ENCODE assay signal across 9 cellular contexts in the genomic region with DNA sequence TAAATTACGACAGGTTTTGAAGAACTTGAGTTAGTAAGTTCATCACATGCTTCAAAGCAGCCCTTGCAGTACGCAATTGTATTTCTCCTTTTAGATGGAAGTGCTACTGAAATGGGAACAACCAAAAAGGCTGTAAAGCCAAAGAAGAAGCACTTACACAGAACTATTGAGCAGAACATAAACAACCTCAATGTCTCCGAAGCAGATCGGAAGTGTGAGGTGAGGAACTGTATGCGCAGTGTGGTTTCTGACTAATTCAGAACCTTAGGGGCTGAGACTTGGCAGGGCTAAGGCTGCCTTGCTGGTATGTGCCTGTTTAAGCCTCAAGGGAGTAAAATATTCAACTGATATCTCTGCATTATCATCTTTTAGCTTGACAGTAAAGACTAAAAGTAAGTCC. TPM values are rescaled to one million over a fixed set of nuclear protein-coding genes. Genes with fewer than 3 reads are reported as not detected.
DNase-seq lines count a peak whose midpoint lies in the region; ATAC-seq and TF ChIP-seq lines count a peak whose summit lies in the region.
"Had no signal": no experiment of that assay in that cellular context is flagged by ENCODE, and none has a peak within 500 bp of the region (broad histone marks: within the 10 kb centered on the region; RNA-seq: fewer than 3 reads in every experiment).

No MANE protein-coding gene starts in this region.

- no peaks in the 10 kb centered on the region for H3K9me3 ChIP-seq in stomach

- no peaks in the 10 kb centered on the region for H3K9me3 Mint-ChIP-seq in activated naive CD8-positive, alpha-beta T cell (ENCODE audit: low read depth)
- H3K9me3 Mint-ChIP-seq in activated naive CD8-positive, alpha-beta T cell treated with anti-CD3 and anti-CD28 coated beads for 36 hours, result no peaks in the 10 kb centered on the region
- no peaks in the 10 kb centered on the region for H3K9me3 Mint-ChIP-seq in activated naive CD4-positive, alpha-beta T cell treated with anti-CD3 and anti-CD28 coated beads, Interleukin-2, amount 10 ng/mL, durations not matched to agents 7 days and 5 days

- ATAC-seq in HG03378 (IDR thresholded peaks at IDR 0.05; ENCODE audit: unreplicated experiment), result peak; percentile 80

- H3K4me3 Mint-ChIP-seq in activated naive CD8-positive, alpha-beta T cell, result no peak overlapping the region
- no peak overlapping the region for H3K4me3 Mint-ChIP-seq in activated naive CD8-positive, alpha-beta T cell treated with anti-CD3 and anti-CD28 coated beads for 36 hours
- H3K4me3 Mint-ChIP-seq in activated naive CD4-positive, alpha-beta T cell treated with anti-CD3 and anti-CD28 coated beads, Interleukin-2, amount 10 ng/mL, durations not matched to agents 7 days and 5 days, result no peak overlapping the region

- peaks cover 0 to 9% (median 0%) of the 10 kb centered on the region in 4 donors for H3K36me3 ChIP-seq in stomach

- peak overlapping the region; percentile 8 for H3K27ac Mint-ChIP-seq in activated naive CD8-positive, alpha-beta T cell
- H3K27ac Mint-ChIP-seq in activated naive CD8-positive, alpha-beta T cell treated with anti-CD3 and anti-CD28 coated beads for 36 hours, result no peak overlapping the region
- H3K27ac Mint-ChIP-seq in activated naive CD4-positive, alpha-beta T cell treated with anti-CD3 and anti-CD28 coated beads, Interleukin-2, amount 10 ng/mL, durations not matched to agents 7 days and 5 days, result peak overlapping the region; percentile 73

- H3K4me3 ChIP-seq in stomach, result no peak overlapping the region

- peaks cover 26% of the 10 kb centered on the region for H3K4me1 Mint-ChIP-seq in activated naive CD8-positive, alpha-beta T cell (ENCODE audit: low read depth)
- peaks cover 9% of the 10 kb centered on the region for H3K4me1 Mint-ChIP-seq in activated naive CD8-positive, alpha-beta T cell treated with anti-CD3 and anti-CD28 coated beads for 36 hours
- peaks cover 33% of the 10 kb centered on the region for H3K4me1 Mint-ChIP-seq in activated naive CD4-positive, alpha-beta T cell treated with anti-CD3 and anti-CD28 coated beads, Interleukin-2, amount 10 ng/mL, durations not matched to agents 7 days and 5 days

- no peak for TF ChIP-seq EP300 in stomach (IDR thresholded peaks at IDR 0.05)

- no peaks in the 10 kb centered on the region for H3K27me3 ChIP-seq in stomach

- CTCF ChIA-PET in activated naive CD4-positive, alpha-beta T cell treated with anti-CD3 and anti-CD28 coated beads, Interleukin-2, amount 10 ng/mL, durations not matched to agents 7 days and 5 days (lab: Charles Lee), result interaction anchor here (1.6 kb wide), 1 partner anchor 77 kb away, joined by 4 read pairs; no protein-coding TSS in a partner anchor

- no peak for TF ChIP-seq POLR2A in stomach (IDR thresholded peaks at IDR 0.05)

- 79 to 95% (median 90%) methylated on average over 5 of the region's 5 CpGs for WGBS in stomach, 5 donors

- no peaks in the 10 kb centered on the region for H3K27me3 Mint-ChIP-seq in activated naive CD8-positive, alpha-beta T cell
- H3K27me3 Mint-ChIP-seq in activated naive CD8-positive, alpha-beta T cell treated with anti-CD3 and anti-CD28 coated beads for 36 hours, result no peaks in the 10 kb centered on the region
- H3K27me3 Mint-ChIP-seq in activated naive CD4-positive, alpha-beta T cell treated with anti-CD3 and anti-CD28 coated beads, Interleukin-2, amount 10 ng/mL, durations not matched to agents 7 days and 5 days, result no peaks in the 10 kb centered on the region

- no peaks in the 10 kb centered on the region for H3K36me3 Mint-ChIP-seq in activated naive CD8-positive, alpha-beta T cell
- H3K36me3 Mint-ChIP-seq in activated naive CD8-positive, alpha-beta T cell treated with anti-CD3 and anti-CD28 coated beads for 36 hours, result peaks cover 68% of the 10 kb centered on the region
- H3K36me3 Mint-ChIP-seq in activated naive CD4-positive, alpha-beta T cell treated with anti-CD3 and anti-CD28 coated beads, Interleukin-2, amount 10 ng/mL, durations not matched to agents 7 days and 5 days, result peaks cover 68% of the 10 kb centered on the region

- H3K27ac ChIP-seq in stomach, result peak overlapping the region; percentile 44 to 66 (median 54)

- in situ Hi-C loops in ACHN (cut with HindIII; ENCODE audit: low pct_ligation_motif_present, low pct_unique_long_range_greater_than_20kb, low sequenced_read_pairs), result no loop called here

- no peak for TF ChIP-seq CTCF in stomach (IDR thresholded peaks at IDR 0.05)

- DNase-seq in activated naive CD8-positive, alpha-beta T cell treated with anti-CD3 and anti-CD28 coated beads for 36 hours, result no peak
- no peak for DNase-seq in activated naive CD4-positive, alpha-beta T cell treated with anti-CD3 and anti-CD28 coated beads, Interleukin-2, amount 10 ng/mL, durations not matched to agents 7 days and 5 days
- DNase-seq in stomach, result no peak
- DNase-seq in ACHN, result no peak
- DNase-seq in COR-L47 (lab: John Stamatoyannopoulos, UW), result no peak
- DNase-seq in NCI-H2107 treated with DMSO at 0.1 percent for 48 hours (lab: John Stamatoyannopoulos, UW; ENCODE audit: unreplicated experiment), result no peak

- intact Hi-C loops in stomach (cut with DNase I; ENCODE audit: low total_unique reads), result no loop called here

- no peaks in the 10 kb centered on the region for H3K4me1 ChIP-seq in stomach

RNA-seq across cellular contexts. Expression of a gene that starts 8.4 kb away (rescaled TPM):
- 10 to 100 TPM; 82.3 to 85.0 TPM for total RNA-seq in activated naive CD8-positive, alpha-beta T cell treated with anti-CD3 and anti-CD28 coated beads for 36 hours
- total RNA-seq in stomach, result 1 to 10 TPM; 1.3 to 7.7 (median 1.8) TPM
- 1 to 10 TPM; 3.1 to 4.7 (median 3.3) TPM for polyA plus RNA-seq in stomach

RNA-seq across cellular contexts. Expression of a gene that starts 18.9 kb away (rescaled TPM):
- 10 to 100 TPM; 44.8 to 46.0 TPM for total RNA-seq in activated naive CD8-positive, alpha-beta T cell treated with anti-CD3 and anti-CD28 coated beads for 36 hours
- total RNA-seq in stomach, result 1 to 10 TPM in 1 of 5 donors, under 1 TPM in 1, not detected in 3; 0.29 to 3.9 TPM
- polyA plus RNA-seq in stomach, result under 1 TPM in 2 of 3 donors, not detected in 1; 0.44 to 0.78 TPM
- total RNA-seq: NCI-H460 had no signal

RNA-seq across cellular contexts. Expression of a gene that starts 38.7 kb away (rescaled TPM):
- 100 to 1,000 TPM; 196 to 202 TPM for total RNA-seq in activated naive CD8-positive, alpha-beta T cell treated with anti-CD3 and anti-CD28 coated beads for 36 hours
- total RNA-seq in stomach, result 100 to 1,000 TPM in 2 of 5 donors, 10 to 100 TPM in 3; 74.0 to 184 (median 88.1) TPM
- polyA plus RNA-seq in stomach, result 10 to 100 TPM; 31.2 to 67.1 (median 33.8) TPM

Comparison
In these comparisons a context has a peak if more than half of its experiments do, and no peak if none do; other contexts are left out.
1. RNA of a gene that starts 8.4 kb away (total RNA-seq): 82.3 to 85.0 TPM in activated naive CD8-positive, alpha-beta T cell treated with anti-CD3 and anti-CD28 coated beads for 36 hours; 1.3 to 7.7 TPM in stomach; every median in the first group is over 4 times any median in the second.
2. RNA of a gene that starts 18.9 kb away (total RNA-seq): 44.8 to 46.0 TPM in activated naive CD8-positive, alpha-beta T cell treated with anti-CD3 and anti-CD28 coated beads for 36 hours; 0.29 to 3.9 TPM in stomach; every median in the first group is over 4 times any median in the second.